In genomic region chr2:66436546-66436945, GRCh38 we compare ENCODE assay signal across 11 cellular contexts. TPM values are rescaled to one million over a fixed set of nuclear protein-coding genes. Genes with fewer than 3 reads are reported as not detected.
DNase-seq lines count a peak whose midpoint lies in the region.
"Had no signal": no experiment of that assay in that cellular context is flagged by ENCODE, and none has a peak within 500 bp of the region (broad histone marks: within the 10 kb centered on the region; RNA-seq: fewer than 3 reads in every experiment).

No MANE protein-coding gene starts in this region.

- H3K4me3 ChIP-seq in skeletal muscle cell (ENCODE audit: low read depth, low read length): peak overlapping the region; percentile 83

- peaks cover 17% of the 10 kb centered on the region for H3K4me1 Mint-ChIP-seq in activated CD4-positive, alpha-beta T cell treated with anti-CD3 and anti-CD28 coated beads, Interleukin-2, amount 10 ng/mL, durations not matched to agents 24 days and 14 days
- peaks cover 36% of the 10 kb centered on the region for H3K4me1 Mint-ChIP-seq in activated naive CD4-positive, alpha-beta T cell treated with anti-CD3 and anti-CD28 coated beads for 36 hours (ENCODE audit: low read depth)

- CTCF ChIA-PET in activated naive CD4-positive, alpha-beta T cell treated with anti-CD3 and anti-CD28 coated beads for 36 hours (lab: Charles Lee): interaction anchor here (0.6 kb wide), 1 partner anchor 20 kb away, joined by 4 read pairs; no protein-coding TSS in a partner anchor

- H3K4me3 Mint-ChIP-seq in activated CD4-positive, alpha-beta T cell treated with anti-CD3 and anti-CD28 coated beads, Interleukin-2, amount 10 ng/mL, durations not matched to agents 24 days and 14 days: no peak overlapping the region
- no peak overlapping the region for H3K4me3 Mint-ChIP-seq in activated naive CD4-positive, alpha-beta T cell treated with anti-CD3 and anti-CD28 coated beads for 36 hours
- H3K4me3 Mint-ChIP-seq: T-helper 2 cell treated with Interferon-gamma antibody and Interleukin-4, amounts not matched to agents 5 μg/mL and 100 μg/mL, for 36 hours had no signal

- no peaks in the 10 kb centered on the region for H3K9me3 Mint-ChIP-seq in activated CD4-positive, alpha-beta T cell treated with anti-CD3 and anti-CD28 coated beads, Interleukin-2, amount 10 ng/mL, durations not matched to agents 24 days and 14 days
- H3K9me3 Mint-ChIP-seq in activated naive CD4-positive, alpha-beta T cell treated with anti-CD3 and anti-CD28 coated beads for 36 hours: no peaks in the 10 kb centered on the region
- H3K9me3 Mint-ChIP-seq: activated naive CD4-positive, alpha-beta T cell treated with anti-CD3 and anti-CD28 coated beads, Interleukin-2, amount 50 U/mL, for 24 hours; T-helper 2 cell treated with Interferon-gamma antibody and Interleukin-4, amounts not matched to agents 5 μg/mL and 100 μg/mL, for 36 hours had no signal

- H3K27ac Mint-ChIP-seq in activated CD4-positive, alpha-beta T cell treated with anti-CD3 and anti-CD28 coated beads, Interleukin-2, amount 10 ng/mL, durations not matched to agents 24 days and 14 days: no peak overlapping the region
- no peak overlapping the region for H3K27ac Mint-ChIP-seq in activated naive CD4-positive, alpha-beta T cell treated with anti-CD3 and anti-CD28 coated beads for 36 hours
- H3K27ac Mint-ChIP-seq: activated naive CD4-positive, alpha-beta T cell treated with anti-CD3 and anti-CD28 coated beads, Interleukin-2, amount 50 U/mL, for 24 hours; T-helper 2 cell treated with Interferon-gamma antibody and Interleukin-4, amounts not matched to agents 5 μg/mL and 100 μg/mL, for 36 hours had no signal

- H3K27me3 Mint-ChIP-seq in activated CD4-positive, alpha-beta T cell treated with anti-CD3 and anti-CD28 coated beads, Interleukin-2, amount 10 ng/mL, durations not matched to agents 24 days and 14 days: peaks cover 83% of the 10 kb centered on the region
- peaks cover 83% of the 10 kb centered on the region for H3K27me3 Mint-ChIP-seq in activated naive CD4-positive, alpha-beta T cell treated with anti-CD3 and anti-CD28 coated beads for 36 hours (ENCODE audit: low read depth)

- H3K36me3 Mint-ChIP-seq in activated CD4-positive, alpha-beta T cell treated with anti-CD3 and anti-CD28 coated beads, Interleukin-2, amount 10 ng/mL, durations not matched to agents 24 days and 14 days (ENCODE audit: low read depth): peaks cover 2% of the 10 kb centered on the region
- no peaks in the 10 kb centered on the region for H3K36me3 Mint-ChIP-seq in activated naive CD4-positive, alpha-beta T cell treated with anti-CD3 and anti-CD28 coated beads for 36 hours (ENCODE audit: low read depth)
- H3K36me3 Mint-ChIP-seq: activated naive CD4-positive, alpha-beta T cell treated with anti-CD3 and anti-CD28 coated beads, Interleukin-2, amount 50 U/mL, for 24 hours had no signal

- intact Hi-C loops in activated CD4-positive, alpha-beta T cell treated with anti-CD3 and anti-CD28 coated beads, Interleukin-2, amount 10 ng/mL, durations not matched to agents 24 days and 14 days (cut with micrococcal nuclease): loop anchor here (10.0 kb wide), 2 partner anchors 792 to 1408 kb away; no protein-coding TSS in a partner anchor
- intact Hi-C loops in activated naive CD4-positive, alpha-beta T cell treated with anti-CD3 and anti-CD28 coated beads for 36 hours (cut with micrococcal nuclease): loop anchor here (2.0 kb wide), 1 partner anchor 136 kb away; no protein-coding TSS in a partner anchor

- DNase-seq in ELR (ENCODE audit: low read depth): peak; percentile 22
- peak; percentile 30 for DNase-seq in astrocyte of the hippocampus (ENCODE audit: low read depth, low spot score)
- peak; percentile 27 for DNase-seq in inferior parietal cortex (ENCODE audit: extremely low spot score)
- no peak for DNase-seq in skeletal muscle cell (ENCODE audit: low read depth)
- DNase-seq in GM03348 (ENCODE audit: low spot score): no peak
- no peak for DNase-seq in SKM-1 treated with dmso at 0.1 percent for 144 hours (lab: John Stamatoyannopoulos, UW; ENCODE audit: unreplicated experiment)
- DNase-seq in activated CD4-positive, alpha-beta T cell treated with anti-CD3 and anti-CD28 coated beads, Interleukin-2, amount 10 ng/mL, durations not matched to agents 24 days and 14 days: no peak
- no peak for DNase-seq in activated naive CD4-positive, alpha-beta T cell treated with anti-CD3 and anti-CD28 coated beads for 36 hours
- DNase-seq: DMS79 had no signal

RNA-seq across cellular contexts. Expression of gene MEIS1, which starts 1.6 kb away (rescaled TPM):
- 0.31 TPM in 1 of 2 replicates, not detected in the other for total RNA-seq in activated CD4-positive, alpha-beta T cell treated with anti-CD3 and anti-CD28 coated beads, Interleukin-2, amount 10 ng/mL, durations not matched to agents 24 days and 14 days
- total RNA-seq in activated naive CD4-positive, alpha-beta T cell treated with anti-CD3 and anti-CD28 coated beads for 36 hours: not detected

Comparison
In these comparisons a context has a peak if more than half of its experiments do, and no peak if none do; other contexts are left out.
1. DNase-seq: peak in ELR (single experiment), astrocyte of the hippocampus (single experiment) and inferior parietal cortex (single experiment); none in skeletal muscle cell (single experiment), GM03348 (single experiment), SKM-1 treated with dmso at 0.1 percent for 144 hours (single experiment), activated CD4-positive, alpha-beta T cell treated with anti-CD3 and anti-CD28 coated beads, Interleukin-2, amount 10 ng/mL, durations not matched to agents 24 days and 14 days (single experiment) and activated naive CD4-positive, alpha-beta T cell treated with anti-CD3 and anti-CD28 coated beads for 36 hours (single experiment).